ENCODE assay signal across 8 cellular contexts in the genomic region with DNA sequence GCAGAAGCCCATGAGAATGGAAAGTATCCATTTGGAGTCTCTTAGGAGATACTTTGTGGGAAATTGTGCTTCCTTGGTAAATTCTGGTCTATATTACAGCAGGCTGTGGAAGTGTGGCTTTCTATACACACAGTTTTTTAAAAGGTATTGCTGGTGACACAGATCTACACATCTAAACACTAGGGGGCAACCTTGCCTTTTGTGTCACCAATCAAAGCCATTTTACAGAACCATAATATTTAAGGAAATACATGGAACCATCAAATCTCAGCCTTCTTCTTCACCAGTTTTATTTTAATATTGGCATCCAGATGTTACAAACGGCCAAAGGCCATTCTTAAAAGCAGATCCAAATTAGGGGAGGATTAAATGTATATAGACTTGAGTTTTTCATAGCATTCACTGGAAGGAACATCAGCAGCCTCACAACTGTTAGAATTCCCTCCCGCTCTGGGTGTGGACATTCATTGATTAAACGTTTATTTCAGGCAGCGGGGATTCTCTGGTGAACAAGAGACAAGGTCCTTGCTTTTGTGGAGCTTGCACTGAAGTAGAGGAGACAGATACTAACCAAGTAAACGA.
DNase-seq lines count a peak whose midpoint lies in the region; ATAC-seq and TF ChIP-seq lines count a peak whose summit lies in the region.

No MANE protein-coding gene starts in this region.

- no peaks in the 10 kb centered on the region for H3K27me3 Mint-ChIP-seq in Calu3 (ENCODE audit: unreplicated experiment)
- peaks cover 0 to 17% of the 10 kb centered on the region in 2 donors for H3K27me3 Mint-ChIP-seq in T-cell
- no peaks in the 10 kb centered on the region for H3K27me3 Mint-ChIP-seq in endothelial cell (ENCODE audit: unreplicated experiment)

- DNase-seq in Calu3, result peak; percentile 64
- peak; percentile 45 for DNase-seq in NCI-H1436 (lab: John Stamatoyannopoulos, UW)
- peak in 20 of 34 experiments; percentile 3 to 44 (median 16) for DNase-seq in T-cell
- peak; percentile 40 for DNase-seq in endothelial cell (ENCODE audit: low spot score)
- peak; percentile 74 for DNase-seq in myocyte (ENCODE audit: low read depth)

- H3K9me3 Mint-ChIP-seq in Calu3 (ENCODE audit: low read depth, unreplicated experiment) (no peaks in the 10 kb centered on the region), T-cell (no peaks in the 10 kb centered on the region), endothelial cell (ENCODE audit: unreplicated experiment) (no peaks in the 10 kb centered on the region)

- CTCF ChIA-PET in Calu3 (lab: Charles Lee), result interaction anchor here (0.7 to 2.1 kb wide), 5 partner anchors 14 to 297 kb away, joined by 3 to 14 read pairs (median 4); no protein-coding TSS in a partner anchor
- CTCF ChIA-PET in T-cell (lab: Charles Lee), result interaction anchor here (0.5 to 6.2 kb wide), 11 partner anchors 119 to 1044 kb away, joined by 3 to 64 read pairs (median 4); no protein-coding TSS in a partner anchor

- ATAC-seq in GM19351 (IDR thresholded peaks at IDR 0.05; ENCODE audit: unreplicated experiment) (peak; percentile 50), T-cell (replicated peaks in 1 of 4) (peak in 3 of 4 experiments; percentile 42 to 49 (median 43)), GM19397 (IDR thresholded peaks at IDR 0.05; ENCODE audit: unreplicated experiment) (no peak), HG03097 (IDR thresholded peaks at IDR 0.05; ENCODE audit: low FRiP score, unreplicated experiment) (no peak)

- POLR2A ChIA-PET in T-cell (lab: Charles Lee), result interaction anchor here in 1 of 2 donors (0.6 kb wide), 1 partner anchor 374 kb away, joined by 3 read pairs; no protein-coding TSS in a partner anchor

- BruUV-seq in Calu3 (replicated peaks; lab: Mats Ljungman, UMichigan), result no TSS peak

- H3K27ac Mint-ChIP-seq in Calu3 (ENCODE audit: unreplicated experiment) (no peak overlapping the region), T-cell (no peak overlapping the region), endothelial cell (ENCODE audit: unreplicated experiment) (no peak overlapping the region)

- intact Hi-C loops in Calu3 (cut with micrococcal nuclease; ENCODE audit: unreplicated experiment), result loop anchor here (1.0 to 5.0 kb wide), 5 partner anchors 56 to 1056 kb away; no protein-coding TSS in a partner anchor

- no peak overlapping the region for H3K4me3 Mint-ChIP-seq in Calu3 (ENCODE audit: low read depth, unreplicated experiment)
- H3K4me3 Mint-ChIP-seq in T-cell, result no peak overlapping the region
- H3K4me3 Mint-ChIP-seq in endothelial cell (ENCODE audit: unreplicated experiment), result no peak overlapping the region

- TF ChIP-seq CTCF in Calu3 (IDR thresholded peaks at IDR 0.05; ENCODE audit: unreplicated experiment) (peak; percentile 61), endothelial cell (IDR thresholded peaks at IDR 0.05; ENCODE audit: unreplicated experiment) (peak; percentile 63)

- H3K36me3 Mint-ChIP-seq in Calu3 (ENCODE audit: insufficient read depth, unreplicated experiment) (no peaks in the 10 kb centered on the region), T-cell (no peaks in the 10 kb centered on the region), endothelial cell (ENCODE audit: low read depth, unreplicated experiment) (no peaks in the 10 kb centered on the region)

- H3K4me1 Mint-ChIP-seq in Calu3 (ENCODE audit: low read depth, unreplicated experiment) (peaks cover 23% of the 10 kb centered on the region), T-cell (no peaks in the 10 kb centered on the region), endothelial cell (ENCODE audit: unreplicated experiment) (no peaks in the 10 kb centered on the region)

Comparison
In these comparisons a context has a peak if more than half of its experiments do, and no peak if none do; other contexts are left out.
1. DNase-seq: peak in every context shown above with its lines; median percentile 74 in myocyte; 64 in Calu3; 45 in NCI-H1436; 40 in endothelial cell; 16 in T-cell.
2. ATAC-seq: peak in GM19351 (single experiment) and T-cell (3 of 4); none in GM19397 (single experiment) and HG03097 (single experiment).